In genomic region chr3:117963858-117964257, GRCh38 we compare ENCODE assay signal across 24 cellular contexts.
DNase-seq lines count a peak whose midpoint lies in the region; ATAC-seq and TF ChIP-seq lines count a peak whose summit lies in the region.
"Had no signal": no experiment of that assay in that cellular context is flagged by ENCODE, and none has a peak within 500 bp of the region (broad histone marks: within the 10 kb centered on the region; RNA-seq: fewer than 3 reads in every experiment).

No MANE protein-coding gene starts in this region.

- no peak overlapping the region for H3K56ac ChIP-seq in IMR-90 (ENCODE audit: extremely low read depth, insufficient read depth, low read length)

- TF ChIP-seq RAD21 in IMR-90 (IDR thresholded peaks at IDR 0.05; ENCODE audit: low read length) = no peak

- peak overlapping the region; percentile 47; the same call in 1 of the 2 replicates for H3K18ac ChIP-seq in IMR-90 (ENCODE audit: low read depth, low read length)

- H2AK5ac ChIP-seq in IMR-90 (ENCODE audit: low read depth, low read length) = peak overlapping the region; percentile 38; the same call in 1 of the 2 replicates

- no peaks in the 10 kb centered on the region for H3K79me1 ChIP-seq in IMR-90 (ENCODE audit: low read depth in 1 of 2, low read length in 2 of 2)

- no peak for DNase-seq in IMR-90
- DNase-seq in fibroblast of the aortic adventitia (ENCODE audit: low read depth) = peak; percentile 2
- peak; percentile 1 for DNase-seq in iPS DF 6.9 (ENCODE audit: low read depth, low spot score)
- DNase-seq: 8988T; ACHN; BE2C; C1 segment of cervical spinal cord; CD4-positive, alpha-beta memory T cell; CD4-positive, CD25-positive, alpha-beta regulatory T cell; CD8-positive, alpha-beta memory T cell; COR-L47; DMS 273 treated with DMSO at 0.1 percent for 48 hours; DMS153; DMS53; DMS79; DND-41; EL; GDM1 had no signal

- peak overlapping the region; percentile 33; the same call in 1 of the 2 replicates for H2BK120ac ChIP-seq in IMR-90 (ENCODE audit: low read depth, low read length)

- H2BK5ac ChIP-seq in IMR-90 (ENCODE audit: low read depth, low read length, poor library complexity, severe bottlenecking) = no peak overlapping the region

- no peak overlapping the region for H3K23ac ChIP-seq in IMR-90 (ENCODE audit: low read depth, low read length)

- no peak overlapping the region for H2AFZ ChIP-seq in IMR-90 (replicated peaks; ENCODE audit: low read length, poor library complexity)

- in situ Hi-C loops in IMR-90 (cut with MboI; ENCODE audit: low sequenced_read_pairs) = no loop called here

- dilution Hi-C loops in IMR-90 (cut with HindIII; ENCODE audit: low sequenced_read_pairs, unreplicated experiment) = no loop called here

- CTCF ChIA-PET in IMR-90 (lab: Yijun Ruan, JAX) = no interaction called here

- ATAC-seq in IMR-90 (ENCODE audit: low read depth) (no peak), GM19467 (IDR thresholded peaks at IDR 0.05; ENCODE audit: unreplicated experiment) (no peak), GM21723 (IDR thresholded peaks at IDR 0.05; ENCODE audit: unreplicated experiment) (no peak), GM19351 (IDR thresholded peaks at IDR 0.05; ENCODE audit: unreplicated experiment) (no peak), GM21529 (IDR thresholded peaks at IDR 0.05; ENCODE audit: unreplicated experiment) (no peak)
- ATAC-seq: GM12878 had no signal

- no CpG with 5 or more reads among the region's 2 CpGs for WGBS in IMR-90 (ENCODE audit: extremely low coverage in 2 of 2, insufficient read length in 1 of 2), 2 experiments
- WGBS in iPS DF 6.9 (ENCODE audit: insufficient coverage, insufficient read length) = no CpG with 5 or more reads among the region's 2 CpGs

- H2BK20ac ChIP-seq in IMR-90 (ENCODE audit: low read depth, low read length) = no peak overlapping the region; the same call in 1 of the 2 replicates

- TF ChIP-seq CTCF in IMR-90 (conservative IDR thresholded peaks at IDR 0.05; ENCODE audit: low read depth, low read length) (no peak), fibroblast of the aortic adventitia (IDR thresholded peaks at IDR 0.05; ENCODE audit: insufficient read depth, low read length) (no peak)

- intact Hi-C loops in IMR-90 (cut with micrococcal nuclease) = no loop called here

- H3K4me2 ChIP-seq in IMR-90 (ENCODE audit: low read depth, low read length) = no peak overlapping the region
- H3K4me2 ChIP-seq: BLaER1 had no signal

- BruUV-seq in IMR-90 (replicated peaks; lab: Mats Ljungman, UMichigan) = no TSS peak

- H3K27ac ChIP-seq in IMR-90 (ENCODE audit: insufficient read depth, low read length) = no peak overlapping the region; the same call in 1 of the 2 replicates
- no peak overlapping the region for H3K27ac ChIP-seq in iPS DF 6.9 (ENCODE audit: low read length)
- H3K27ac ChIP-seq: BLaER1 had no signal

- no peak overlapping the region for H3K14ac ChIP-seq in IMR-90 (replicated peaks; ENCODE audit: low read depth, low read length)

- no peak for TF ChIP-seq POLR2A in IMR-90 (IDR thresholded peaks at IDR 0.05; ENCODE audit: low read depth, low read length)

- H2BK15ac ChIP-seq in IMR-90 (ENCODE audit: low read depth, low read length) = no peak overlapping the region

- no peak overlapping the region for H2AK9ac ChIP-seq in IMR-90 (replicated peaks; ENCODE audit: low read depth, low read length, poor library complexity)

- POLR2A ChIA-PET in IMR-90 (lab: Charles Lee; ENCODE audit: unreplicated experiment) = no interaction called here

- peak overlapping the region in 1 of 2 experiments; percentile 83; a peak in 1 of 4 replicates for H4K8ac ChIP-seq in IMR-90 (ENCODE audit: low read depth in 2 of 2, low read length in 2 of 2)

- H3K4me1 ChIP-seq in IMR-90 (ENCODE audit: control insufficient read depth, insufficient read depth, low read length) (peaks cover 4% of the 10 kb centered on the region), iPS DF 6.9 (ENCODE audit: control insufficient read depth, insufficient read depth, low read length) (no peaks in the 10 kb centered on the region)
- H3K4me1 ChIP-seq: BLaER1 had no signal

- H4K91ac ChIP-seq in IMR-90 (ENCODE audit: insufficient read depth, low read depth, low read length) = 0 out of 2 replicates have a peak overlapping the region, but pooled peaks have one; percentile 48

- no peaks in the 10 kb centered on the region for H3K27me3 ChIP-seq in IMR-90 (ENCODE audit: control insufficient read depth, insufficient read depth, low read length)
- H3K27me3 ChIP-seq in iPS DF 6.9 (ENCODE audit: control insufficient read depth, insufficient read depth, low read length) = no peaks in the 10 kb centered on the region
- H3K27me3 ChIP-seq: BE2C, BLaER1 had no signal

- H3K4me3 ChIP-seq in IMR-90 (ENCODE audit: insufficient read depth, low read depth, low read length) (no peak overlapping the region), fibroblast of the aortic adventitia (ENCODE audit: low read depth, low read length) (no peak overlapping the region), iPS DF 6.9 (ENCODE audit: low read length) (no peak overlapping the region)
- H3K4me3 ChIP-seq: BLaER1, GM12878 had no signal

- H3K9me3 ChIP-seq in IMR-90 (ENCODE audit: control insufficient read depth, insufficient read depth, low read length) = no peaks in the 10 kb centered on the region
- H3K9me3 ChIP-seq in iPS DF 6.9 (ENCODE audit: control insufficient read depth, insufficient read depth, low read length) = no peaks in the 10 kb centered on the region
- H3K9me3 ChIP-seq: BE2C, BLaER1 had no signal

- H4K20me1 ChIP-seq in IMR-90 (ENCODE audit: insufficient read depth, low read length) = no peaks in the 10 kb centered on the region
- H4K20me1 ChIP-seq: BLaER1 had no signal

- H3K9me1 ChIP-seq in IMR-90 (ENCODE audit: insufficient read depth, low read length) = no peaks in the 10 kb centered on the region

- H3K9ac ChIP-seq in IMR-90 (ENCODE audit: low read depth, low read length) = no peak overlapping the region
- H3K9ac ChIP-seq: BLaER1 had no signal

- H3K36me3 ChIP-seq in IMR-90 (ENCODE audit: control insufficient read depth, insufficient read depth, low read length) = no peaks in the 10 kb centered on the region
- no peaks in the 10 kb centered on the region for H3K36me3 ChIP-seq in iPS DF 6.9 (ENCODE audit: control insufficient read depth, insufficient read depth, low read length)
- H3K36me3 ChIP-seq: BLaER1 had no signal

- no peak overlapping the region; the same call in 1 of the 2 replicates for H4K5ac ChIP-seq in IMR-90 (ENCODE audit: low read depth, low read length)

- H3K4ac ChIP-seq in IMR-90 (ENCODE audit: low read depth, low read length) = no peak overlapping the region; the same call in 1 of the 2 replicates

TF ChIP-seq in IMR-90, 13 proteins besides CTCF, POLR2A, EP300 and RAD21:
- TF ChIP-seq CEBPB (IDR thresholded peaks at IDR 0.05; ENCODE audit: low read depth, low read length) = no peak
- no peak for TF ChIP-seq NFE2L2 (IDR thresholded peaks at IDR 0.05; ENCODE audit: low read depth, low read length)
- no peak for TF ChIP-seq MXI1 (IDR thresholded peaks at IDR 0.05; ENCODE audit: borderline replicate concordance, low read depth, low read length)
- no peak for TF ChIP-seq CHD1 (IDR thresholded peaks at IDR 0.05; ENCODE audit: low read depth, low read length)
- no peak for TF ChIP-seq ELK1 (IDR thresholded peaks at IDR 0.05; ENCODE audit: borderline replicate concordance, low read depth, low read length)
- no peak for TF ChIP-seq FOS (IDR thresholded peaks at IDR 0.05; ENCODE audit: low read depth, low read length)
- no peak for TF ChIP-seq MAZ (IDR thresholded peaks at IDR 0.05; ENCODE audit: borderline replicate concordance, low read depth, low read length)
